ENCODE assay signal across 1 cellular context in the genomic region with DNA sequence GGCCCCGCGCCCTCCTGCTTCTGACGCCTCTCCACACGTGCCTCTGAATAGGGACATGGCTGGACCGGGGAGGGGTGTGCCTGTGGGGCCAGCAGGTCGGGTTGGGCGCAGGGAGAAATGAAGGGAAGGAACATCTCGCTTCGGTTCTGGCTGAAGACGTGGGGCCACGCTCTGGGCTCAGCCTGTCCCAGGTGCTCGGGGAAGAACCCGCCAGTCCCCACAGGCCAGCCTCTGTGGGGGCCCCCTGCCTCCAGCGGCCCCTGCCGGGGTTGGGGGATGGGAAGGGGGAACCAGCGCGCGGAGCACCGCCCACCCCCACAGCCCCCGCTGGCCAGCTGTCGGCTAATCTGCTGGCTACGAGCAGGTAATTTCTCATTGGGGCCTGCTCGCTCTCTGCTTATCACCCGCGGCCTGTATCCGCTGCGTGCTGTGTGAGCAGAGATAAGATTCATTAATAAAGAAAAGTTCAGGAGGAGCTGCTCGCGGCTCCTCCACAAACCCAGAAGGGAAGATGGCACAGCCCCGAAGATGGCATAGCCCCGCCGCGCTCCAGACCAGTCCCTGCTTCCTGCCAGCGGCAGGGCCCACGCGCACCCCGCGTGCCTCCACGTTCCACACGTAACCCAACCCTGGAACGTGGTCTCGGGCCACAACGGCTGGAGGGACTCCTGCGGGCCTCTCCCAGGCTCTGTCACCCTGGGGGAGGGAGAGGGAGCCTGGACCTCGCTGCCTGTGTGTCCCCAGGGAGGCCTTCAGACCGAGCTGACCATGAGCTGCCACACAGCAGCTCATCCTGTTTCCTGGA.
TF ChIP-seq lines count a peak whose summit lies in the region.

No MANE protein-coding gene starts in this region.

TF ChIP-seq in K562, 482 proteins besides CTCF, POLR2A, EP300 and RAD21 (continued from another document and continues in another):
- TF ChIP-seq, protein P1, sequence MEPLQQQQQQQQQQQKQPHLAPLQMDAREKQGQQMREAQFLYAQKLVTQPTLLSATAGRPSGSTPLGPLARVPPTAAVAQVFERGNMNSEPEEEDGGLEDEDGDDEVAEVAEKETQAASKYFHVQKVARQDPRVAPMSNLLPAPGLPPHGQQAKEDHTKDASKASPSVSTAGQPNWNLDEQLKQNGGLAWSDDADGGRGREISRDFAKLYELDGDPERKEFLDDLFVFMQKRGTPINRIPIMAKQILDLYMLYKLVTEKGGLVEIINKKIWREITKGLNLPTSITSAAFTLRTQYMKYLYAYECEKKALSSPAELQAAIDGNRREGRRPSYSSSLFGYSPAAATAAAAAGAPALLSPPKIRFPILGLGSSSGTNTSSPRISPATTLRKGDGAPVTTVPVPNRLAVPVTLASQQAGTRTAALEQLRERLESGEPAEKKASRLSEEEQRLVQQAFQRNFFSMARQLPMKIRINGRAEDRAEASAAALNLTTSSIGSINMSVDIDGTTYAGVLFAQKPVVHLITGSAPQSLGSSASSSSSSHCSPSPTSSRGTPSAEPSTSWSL (CRISPR knock-in tag; IDR thresholded peaks at IDR 0.05; ENCODE audit: borderline replicate concordance), result 0 out of 2 replicates have a peak, but pooled peaks have one; percentile 11
- TF ChIP-seq, protein P2, sequence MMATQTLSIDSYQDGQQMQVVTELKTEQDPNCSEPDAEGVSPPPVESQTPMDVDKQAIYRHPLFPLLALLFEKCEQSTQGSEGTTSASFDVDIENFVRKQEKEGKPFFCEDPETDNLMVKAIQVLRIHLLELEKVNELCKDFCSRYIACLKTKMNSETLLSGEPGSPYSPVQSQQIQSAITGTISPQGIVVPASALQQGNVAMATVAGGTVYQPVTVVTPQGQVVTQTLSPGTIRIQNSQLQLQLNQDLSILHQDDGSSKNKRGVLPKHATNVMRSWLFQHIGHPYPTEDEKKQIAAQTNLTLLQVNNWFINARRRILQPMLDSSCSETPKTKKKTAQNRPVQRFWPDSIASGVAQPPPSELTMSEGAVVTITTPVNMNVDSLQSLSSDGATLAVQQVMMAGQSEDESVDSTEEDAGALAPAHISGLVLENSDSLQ (IDR thresholded peaks at IDR 0.05), result peak; percentile 52; the same call in 1 of the 2 replicates
- peak in 1 of 2 experiments; percentile 76; a peak in 1 of 4 replicates for TF ChIP-seq KDM4B (IDR thresholded peaks at IDR 0.05; ENCODE audit: borderline replicate concordance in 2 of 2, low read depth in 1 of 2)
- TF ChIP-seq MAX (CRISPR knock-in tag; IDR thresholded peaks at IDR 0.05), result peak; percentile 79
- TF ChIP-seq ETV1 (tag; conservative IDR thresholded peaks at IDR 0.05; ENCODE audit: low read depth), result peak; percentile 89
- peak; percentile 69; the same call in 1 of the 2 replicates for TF ChIP-seq SMAD3 (CRISPR knock-in tag; conservative IDR thresholded peaks at IDR 0.05)
- peak; percentile 98 for TF ChIP-seq TCF3 (CRISPR knock-in tag; IDR thresholded peaks at IDR 0.05)
- TF ChIP-seq CBX3 (IDR thresholded peaks at IDR 0.05; ENCODE audit: borderline replicate concordance in 1 of 2, low read length in 2 of 2), result 0 out of 3 replicates have a peak, but pooled peaks of 1 of the 2 experiments have one; percentile 72
- TF ChIP-seq ZNF592 (IDR thresholded peaks at IDR 0.05), result peak; percentile 85
- TF ChIP-seq BDP1 (IDR thresholded peaks at IDR 0.05; ENCODE audit: insufficient read depth, insufficient read length), result no peak
- TF ChIP-seq HMG20A (CRISPR knock-in tag; conservative IDR thresholded peaks at IDR 0.05), result no peak
- TF ChIP-seq YY1 (IDR thresholded peaks at IDR 0.05; ENCODE audit: borderline replicate concordance in 1 of 3, control insufficient read depth in 1 of 3, extremely low read depth in 1 of 3, insufficient read depth in 3 of 3, insufficient read length in 1 of 3, insufficient replicate concordance in 2 of 3, low read depth in 1 of 3, low read length in 2 of 3), result peak in 1 of 3 experiments; percentile 42
- TF ChIP-seq SOX6 (IDR thresholded peaks at IDR 0.05), result peak; percentile 97
- TF ChIP-seq, protein P3, sequence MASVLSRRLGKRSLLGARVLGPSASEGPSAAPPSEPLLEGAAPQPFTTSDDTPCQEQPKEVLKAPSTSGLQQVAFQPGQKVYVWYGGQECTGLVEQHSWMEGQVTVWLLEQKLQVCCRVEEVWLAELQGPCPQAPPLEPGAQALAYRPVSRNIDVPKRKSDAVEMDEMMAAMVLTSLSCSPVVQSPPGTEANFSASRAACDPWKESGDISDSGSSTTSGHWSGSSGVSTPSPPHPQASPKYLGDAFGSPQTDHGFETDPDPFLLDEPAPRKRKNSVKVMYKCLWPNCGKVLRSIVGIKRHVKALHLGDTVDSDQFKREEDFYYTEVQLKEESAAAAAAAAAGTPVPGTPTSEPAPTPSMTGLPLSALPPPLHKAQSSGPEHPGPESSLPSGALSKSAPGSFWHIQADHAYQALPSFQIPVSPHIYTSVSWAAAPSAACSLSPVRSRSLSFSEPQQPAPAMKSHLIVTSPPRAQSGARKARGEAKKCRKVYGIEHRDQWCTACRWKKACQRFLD (CRISPR knock-in tag; IDR thresholded peaks at IDR 0.05), result peak; percentile 96
- TF ChIP-seq SMAD1 (IDR thresholded peaks at IDR 0.05; ENCODE audit: low read depth, low read length, partially characterized antibody), result peak; percentile 80
- peak; percentile 63; the same call in 1 of the 2 replicates for TF ChIP-seq PHF21A (IDR thresholded peaks at IDR 0.05; ENCODE audit: borderline replicate concordance, low read depth)
- no peak for TF ChIP-seq TAF7 (tag; IDR thresholded peaks at IDR 0.05)
- no peak for TF ChIP-seq NCOA6 (IDR thresholded peaks at IDR 0.05)
- TF ChIP-seq ZNF695 (CRISPR knock-in tag; IDR thresholded peaks at IDR 0.05), result no peak
- TF ChIP-seq, protein P4, sequence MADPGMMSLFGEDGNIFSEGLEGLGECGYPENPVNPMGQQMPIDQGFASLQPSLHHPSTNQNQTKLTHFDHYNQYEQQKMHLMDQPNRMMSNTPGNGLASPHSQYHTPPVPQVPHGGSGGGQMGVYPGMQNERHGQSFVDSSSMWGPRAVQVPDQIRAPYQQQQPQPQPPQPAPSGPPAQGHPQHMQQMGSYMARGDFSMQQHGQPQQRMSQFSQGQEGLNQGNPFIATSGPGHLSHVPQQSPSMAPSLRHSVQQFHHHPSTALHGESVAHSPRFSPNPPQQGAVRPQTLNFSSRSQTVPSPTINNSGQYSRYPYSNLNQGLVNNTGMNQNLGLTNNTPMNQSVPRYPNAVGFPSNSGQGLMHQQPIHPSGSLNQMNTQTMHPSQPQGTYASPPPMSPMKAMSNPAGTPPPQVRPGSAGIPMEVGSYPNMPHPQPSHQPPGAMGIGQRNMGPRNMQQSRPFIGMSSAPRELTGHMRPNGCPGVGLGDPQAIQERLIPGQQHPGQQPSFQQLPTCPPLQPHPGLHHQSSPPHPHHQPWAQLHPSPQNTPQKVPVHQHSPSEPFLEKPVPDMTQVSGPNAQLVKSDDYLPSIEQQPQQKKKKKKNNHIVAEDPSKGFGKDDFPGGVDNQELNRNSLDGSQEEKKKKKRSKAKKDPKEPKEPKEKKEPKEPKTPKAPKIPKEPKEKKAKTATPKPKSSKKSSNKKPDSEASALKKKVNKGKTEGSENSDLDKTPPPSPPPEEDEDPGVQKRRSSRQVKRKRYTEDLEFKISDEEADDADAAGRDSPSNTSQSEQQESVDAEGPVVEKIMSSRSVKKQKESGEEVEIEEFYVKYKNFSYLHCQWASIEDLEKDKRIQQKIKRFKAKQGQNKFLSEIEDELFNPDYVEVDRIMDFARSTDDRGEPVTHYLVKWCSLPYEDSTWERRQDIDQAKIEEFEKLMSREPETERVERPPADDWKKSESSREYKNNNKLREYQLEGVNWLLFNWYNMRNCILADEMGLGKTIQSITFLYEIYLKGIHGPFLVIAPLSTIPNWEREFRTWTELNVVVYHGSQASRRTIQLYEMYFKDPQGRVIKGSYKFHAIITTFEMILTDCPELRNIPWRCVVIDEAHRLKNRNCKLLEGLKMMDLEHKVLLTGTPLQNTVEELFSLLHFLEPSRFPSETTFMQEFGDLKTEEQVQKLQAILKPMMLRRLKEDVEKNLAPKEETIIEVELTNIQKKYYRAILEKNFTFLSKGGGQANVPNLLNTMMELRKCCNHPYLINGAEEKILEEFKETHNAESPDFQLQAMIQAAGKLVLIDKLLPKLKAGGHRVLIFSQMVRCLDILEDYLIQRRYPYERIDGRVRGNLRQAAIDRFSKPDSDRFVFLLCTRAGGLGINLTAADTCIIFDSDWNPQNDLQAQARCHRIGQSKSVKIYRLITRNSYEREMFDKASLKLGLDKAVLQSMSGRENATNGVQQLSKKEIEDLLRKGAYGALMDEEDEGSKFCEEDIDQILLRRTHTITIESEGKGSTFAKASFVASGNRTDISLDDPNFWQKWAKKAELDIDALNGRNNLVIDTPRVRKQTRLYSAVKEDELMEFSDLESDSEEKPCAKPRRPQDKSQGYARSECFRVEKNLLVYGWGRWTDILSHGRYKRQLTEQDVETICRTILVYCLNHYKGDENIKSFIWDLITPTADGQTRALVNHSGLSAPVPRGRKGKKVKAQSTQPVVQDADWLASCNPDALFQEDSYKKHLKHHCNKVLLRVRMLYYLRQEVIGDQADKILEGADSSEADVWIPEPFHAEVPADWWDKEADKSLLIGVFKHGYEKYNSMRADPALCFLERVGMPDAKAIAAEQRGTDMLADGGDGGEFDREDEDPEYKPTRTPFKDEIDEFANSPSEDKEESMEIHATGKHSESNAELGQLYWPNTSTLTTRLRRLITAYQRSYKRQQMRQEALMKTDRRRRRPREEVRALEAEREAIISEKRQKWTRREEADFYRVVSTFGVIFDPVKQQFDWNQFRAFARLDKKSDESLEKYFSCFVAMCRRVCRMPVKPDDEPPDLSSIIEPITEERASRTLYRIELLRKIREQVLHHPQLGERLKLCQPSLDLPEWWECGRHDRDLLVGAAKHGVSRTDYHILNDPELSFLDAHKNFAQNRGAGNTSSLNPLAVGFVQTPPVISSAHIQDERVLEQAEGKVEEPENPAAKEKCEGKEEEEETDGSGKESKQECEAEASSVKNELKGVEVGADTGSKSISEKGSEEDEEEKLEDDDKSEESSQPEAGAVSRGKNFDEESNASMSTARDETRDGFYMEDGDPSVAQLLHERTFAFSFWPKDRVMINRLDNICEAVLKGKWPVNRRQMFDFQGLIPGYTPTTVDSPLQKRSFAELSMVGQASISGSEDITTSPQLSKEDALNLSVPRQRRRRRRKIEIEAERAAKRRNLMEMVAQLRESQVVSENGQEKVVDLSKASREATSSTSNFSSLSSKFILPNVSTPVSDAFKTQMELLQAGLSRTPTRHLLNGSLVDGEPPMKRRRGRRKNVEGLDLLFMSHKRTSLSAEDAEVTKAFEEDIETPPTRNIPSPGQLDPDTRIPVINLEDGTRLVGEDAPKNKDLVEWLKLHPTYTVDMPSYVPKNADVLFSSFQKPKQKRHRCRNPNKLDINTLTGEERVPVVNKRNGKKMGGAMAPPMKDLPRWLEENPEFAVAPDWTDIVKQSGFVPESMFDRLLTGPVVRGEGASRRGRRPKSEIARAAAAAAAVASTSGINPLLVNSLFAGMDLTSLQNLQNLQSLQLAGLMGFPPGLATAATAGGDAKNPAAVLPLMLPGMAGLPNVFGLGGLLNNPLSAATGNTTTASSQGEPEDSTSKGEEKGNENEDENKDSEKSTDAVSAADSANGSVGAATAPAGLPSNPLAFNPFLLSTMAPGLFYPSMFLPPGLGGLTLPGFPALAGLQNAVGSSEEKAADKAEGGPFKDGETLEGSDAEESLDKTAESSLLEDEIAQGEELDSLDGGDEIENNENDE (IDR thresholded peaks at IDR 0.05; ENCODE audit: low read depth, low read length), result no peak
